ENCODE assay signal across 11 cellular contexts in genomic region chr16:87790278-87791023, GRCh38. TPM values are rescaled to one million over a fixed set of nuclear protein-coding genes. Genes with fewer than 3 reads are reported as not detected.
A peak's percentile ranks its signal among the peaks of the same experiment; 100 is the strongest.
DNase-seq lines count a peak whose midpoint lies in the region; ATAC-seq and TF ChIP-seq lines count a peak whose summit lies in the region.
"Had no signal": no experiment of that assay in that cellular context is flagged by ENCODE, and none has a peak within 500 bp of the region (broad histone marks: within the 10 kb centered on the region; RNA-seq: fewer than 3 reads in every experiment).

No MANE protein-coding gene starts in this region.

- H3K4me1 Mint-ChIP-seq in glutamatergic neuron (ENCODE audit: low read depth, unreplicated experiment), result peaks cover 2% of the 10 kb centered on the region
- H3K4me1 Mint-ChIP-seq: natural killer cell, T-helper 17 cell had no signal

- WGBS in prostate gland, result 67% methylated on average over 16 of the region's 16 CpGs

- no peaks in the 10 kb centered on the region for H3K27me3 ChIP-seq in stomach smooth muscle (ENCODE audit: control insufficient read depth in 1 of 2, insufficient read depth in 2 of 2, low read length in 2 of 2)
- no peaks in the 10 kb centered on the region for H3K27me3 ChIP-seq in prostate gland (replicated peaks; ENCODE audit: insufficient read depth)

- peak; percentile 95 for DNase-seq in RPMI7951 (ENCODE audit: low read depth)
- DNase-seq in globus pallidus (ENCODE audit: low spot score), result peak; percentile 37
- no peak for DNase-seq in glutamatergic neuron
- DNase-seq in prostate gland (ENCODE audit: low spot score), result no peak
- DNase-seq: activated effector memory CD4-positive, alpha-beta T cell treated with Interleukin-2 at 50 U/mL for 16 hours; KBM-7; natural killer cell; T-helper 17 cell had no signal

- no peaks in the 10 kb centered on the region for H3K36me3 ChIP-seq in HEK293 (ENCODE audit: control insufficient read depth in 2 of 2, insufficient read depth in 1 of 2, low read length in 2 of 2)
- H3K36me3 ChIP-seq in stomach smooth muscle (ENCODE audit: control insufficient read depth in 2 of 2, insufficient read depth in 2 of 2, low read length in 2 of 2), result no peaks in the 10 kb centered on the region
- H3K36me3 ChIP-seq in prostate gland, result no peaks in the 10 kb centered on the region

- H3K9me3 Mint-ChIP-seq in glutamatergic neuron (ENCODE audit: unreplicated experiment), result no peaks in the 10 kb centered on the region
- H3K9me3 Mint-ChIP-seq: natural killer cell had no signal

- CTCF ChIA-PET in HEK293 (lab: Yijun Ruan, JAX), result interaction anchor here (0.6 to 7.0 kb wide), 4 partner anchors 10 to 100 kb away, joined by 3 to 52 read pairs (median 8); no protein-coding TSS in a partner anchor

- H3K27ac Mint-ChIP-seq in glutamatergic neuron (ENCODE audit: unreplicated experiment), result no peak overlapping the region
- H3K27ac Mint-ChIP-seq: natural killer cell, T-helper 17 cell had no signal

- TF ChIP-seq CTCF in HEK293 (tag by site-specific recombination; IDR thresholded peaks at IDR 0.05), result no peak
- no peak for TF ChIP-seq CTCF in glutamatergic neuron (IDR thresholded peaks at IDR 0.05; ENCODE audit: partially characterized antibody, unreplicated experiment)
- TF ChIP-seq CTCF in prostate gland (IDR thresholded peaks at IDR 0.05), result no peak

- no peak overlapping the region for H3K27ac ChIP-seq in HEK293 (ENCODE audit: extremely low read depth, low read depth, low read length)
- H3K27ac ChIP-seq in stomach smooth muscle (ENCODE audit: low read length), result peak overlapping the region; percentile 97
- H3K27ac ChIP-seq in prostate gland, result no peak overlapping the region

- H3K4me3 Mint-ChIP-seq in glutamatergic neuron (ENCODE audit: unreplicated experiment), result no peak overlapping the region
- H3K4me3 Mint-ChIP-seq: natural killer cell, T-helper 17 cell had no signal

- intact Hi-C loops in prostate gland (cut with DNase I), result loop anchor here (5.0 kb wide), 1 partner anchor 62 kb away; no protein-coding TSS in a partner anchor

- no peak for TF ChIP-seq POLR2A in prostate gland (IDR thresholded peaks at IDR 0.05)

- POLR2A ChIA-PET in HEK293 (lab: Yijun Ruan, JAX), result interaction anchor here (0.9 kb wide), 1 partner anchor 9 kb away, joined by 3 read pairs; no protein-coding TSS in a partner anchor

- no peaks in the 10 kb centered on the region for H3K36me3 Mint-ChIP-seq in glutamatergic neuron (ENCODE audit: unreplicated experiment)
- H3K36me3 Mint-ChIP-seq: natural killer cell had no signal

- peak overlapping the region in 1 of 2 donors; percentile 43 for H3K9ac ChIP-seq in stomach smooth muscle (ENCODE audit: low read length in 2 of 2)

- H3K4me1 ChIP-seq in HEK293 (ENCODE audit: control insufficient read depth, insufficient read depth, low read length) (no peaks in the 10 kb centered on the region), stomach smooth muscle (ENCODE audit: control insufficient read depth, insufficient read depth, low read length) (peaks cover 29% of the 10 kb centered on the region), prostate gland (replicated peaks) (no peaks in the 10 kb centered on the region)

- H3K9me3 ChIP-seq in HEK293 (ENCODE audit: control insufficient read depth, insufficient read depth, low read depth, low read length) (no peaks in the 10 kb centered on the region), stomach smooth muscle (ENCODE audit: control insufficient read depth in 2 of 2, low read length in 2 of 2) (no peaks in the 10 kb centered on the region), prostate gland (no peaks in the 10 kb centered on the region)

- H3K4me3 ChIP-seq in HEK293 (ENCODE audit: low read depth, low read length), result no peak overlapping the region
- H3K4me3 ChIP-seq in stomach smooth muscle (ENCODE audit: low read length in 2 of 2), result peak overlapping the region in 1 of 2 donors; percentile 22
- H3K4me3 ChIP-seq in prostate gland, result no peak overlapping the region

- peaks cover 4% of the 10 kb centered on the region for H3K27me3 Mint-ChIP-seq in glutamatergic neuron (ENCODE audit: unreplicated experiment)
- H3K27me3 Mint-ChIP-seq: T-helper 17 cell had no signal

- no peak for ATAC-seq in GM19035 (IDR thresholded peaks at IDR 0.05; ENCODE audit: unreplicated experiment)
- ATAC-seq: natural killer cell, T-helper 17 cell had no signal

TF ChIP-seq in HEK293, 187 proteins besides CTCF, POLR2A, EP300 and RAD21:
- TF ChIP-seq ZNF157 (tag by site-specific recombination; IDR thresholded peaks at IDR 0.05) (no peak), ZIC2 (tag by site-specific recombination; IDR thresholded peaks at IDR 0.05) (peak; percentile 66), GLIS1 (tag by site-specific recombination; IDR thresholded peaks at IDR 0.05) (0 out of 2 replicates have a peak, but pooled peaks have one; percentile 18)
- TF ChIP-seq, protein P1, sequence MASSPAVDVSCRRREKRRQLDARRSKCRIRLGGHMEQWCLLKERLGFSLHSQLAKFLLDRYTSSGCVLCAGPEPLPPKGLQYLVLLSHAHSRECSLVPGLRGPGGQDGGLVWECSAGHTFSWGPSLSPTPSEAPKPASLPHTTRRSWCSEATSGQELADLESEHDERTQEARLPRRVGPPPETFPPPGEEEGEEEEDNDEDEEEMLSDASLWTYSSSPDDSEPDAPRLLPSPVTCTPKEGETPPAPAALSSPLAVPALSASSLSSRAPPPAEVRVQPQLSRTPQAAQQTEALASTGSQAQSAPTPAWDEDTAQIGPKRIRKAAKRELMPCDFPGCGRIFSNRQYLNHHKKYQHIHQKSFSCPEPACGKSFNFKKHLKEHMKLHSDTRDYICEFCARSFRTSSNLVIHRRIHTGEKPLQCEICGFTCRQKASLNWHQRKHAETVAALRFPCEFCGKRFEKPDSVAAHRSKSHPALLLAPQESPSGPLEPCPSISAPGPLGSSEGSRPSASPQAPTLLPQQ (tag by site-specific recombination; IDR thresholded peaks at IDR 0.05), result 0 out of 2 replicates have a peak, but pooled peaks have one; percentile 21

RNA-seq across cellular contexts. Expression of gene KLHDC4, which starts 24.7 kb away (rescaled TPM):
- total RNA-seq in RPMI7951 (2014; rRNA removed; shearing (Covaris generic)), result 15.4 and 16.0 TPM in 2 replicates
- total RNA-seq in glutamatergic neuron (ENCODE audit: unreplicated experiment), result 65.4 TPM
- total RNA-seq in prostate gland, result 10 to 100 TPM; 28.2 to 56.4 TPM

Comparison
In these comparisons a context has a peak if more than half of its experiments do, and no peak if none do; other contexts are left out.
1. DNase-seq: peak in RPMI7951 (single experiment) and globus pallidus (single experiment); none in glutamatergic neuron (single experiment) and prostate gland (single experiment).